1 cellular context compared by ENCODE assay signal in genomic region chr14:22163051-22163450, GRCh38.
TF ChIP-seq lines count a peak whose summit lies in the region.

No MANE protein-coding gene starts in this region.

TF ChIP-seq in liver, 16 proteins besides CTCF, POLR2A, EP300 and RAD21 (continued from another document):
- TF ChIP-seq ZBTB33 (IDR thresholded peaks at IDR 0.05), result no peak
- TF ChIP-seq GABPA (IDR thresholded peaks at IDR 0.05 in 1 of 2, conservative IDR thresholded peaks at IDR 0.05 in 1 of 2), result no peak
- TF ChIP-seq JUND (IDR thresholded peaks at IDR 0.05), result no peak
- no peak for TF ChIP-seq HNF4A (conservative IDR thresholded peaks at IDR 0.05)
- no peak for TF ChIP-seq REST (IDR thresholded peaks at IDR 0.05)
TF ChIP-seq in liver: peak in this region for 0.
